ENCODE assay signal across 28 cellular contexts in the genomic region with DNA sequence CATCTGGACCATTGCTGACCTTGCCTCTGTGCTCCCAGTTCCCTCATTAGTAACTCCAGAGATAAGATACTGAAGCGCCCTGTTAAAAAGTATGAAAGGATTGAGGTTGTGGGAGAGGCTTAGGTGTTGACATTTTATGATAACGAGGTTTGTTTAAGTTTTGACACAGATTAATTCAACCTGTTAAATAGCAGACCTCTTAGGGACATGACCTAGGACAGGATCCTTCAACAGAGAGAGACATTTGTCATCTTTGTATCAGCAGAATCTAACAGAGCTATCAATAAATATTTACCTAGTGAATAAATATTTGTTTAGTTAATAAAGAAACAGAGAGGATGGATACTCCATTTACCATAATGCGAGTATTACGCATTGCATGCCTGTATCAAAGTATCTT.
"Had no signal": no experiment of that assay in that cellular context is flagged by ENCODE, and none has a peak within 500 bp of the region (broad histone marks: within the 10 kb centered on the region; RNA-seq: fewer than 3 reads in every experiment).

No MANE protein-coding gene starts in this region.

- H3K4me3 ChIP-seq: MG63, SJCRH30, SK-N-MC had no signal

- H3K27ac ChIP-seq: brain microvascular endothelial cell, SJCRH30, SK-N-MC had no signal

- H3K9me3 ChIP-seq: MG63, SJCRH30 had no signal

- H3K27me3 ChIP-seq: brain microvascular endothelial cell, MG63, SJCRH30 had no signal

- H3K36me3 ChIP-seq: brain microvascular endothelial cell, MG63, SJCRH30 had no signal

- DNase-seq: activated CD4-positive, alpha-beta T cell treated with anti-CD3 and anti-CD28 coated beads, Interleukin-2, amount 10 ng/mL, durations not matched to agents 24 days and 14 days; activated CD4-positive, alpha-beta T cell treated with anti-CD3 and anti-CD28 coated beads, Interleukin-2, amount 50 U/mL, for 4 hours; activated CD8-positive, alpha-beta T cell treated with anti-CD3 and anti-CD28 coated beads for 36 hours; activated effector memory CD4-positive, alpha-beta T cell treated with anti-CD3 and anti-CD28 coated beads, Interleukin-2, amount 50 U/mL, for 16 hours; activated naive CD4-positive, alpha-beta T cell; activated naive CD4-positive, alpha-beta T cell treated with anti-CD3 and anti-CD28 coated beads, Interleukin-2, amount 50 U/mL, for 16 hours; activated naive CD8-positive, alpha-beta T cell treated with anti-CD3 and anti-CD28 coated beads for 36 hours; activated T-cell treated with anti-CD3 and anti-CD28 coated beads, Interleukin-2, amount 50 U/mL, for 1 hour; activated T-cell treated with anti-CD3 and anti-CD28 coated beads, Interleukin-2, amount 50 U/mL, for 72 hours; amniotic stem cell; aorta; brain microvascular endothelial cell; central memory CD4-positive, alpha-beta T cell; Karpas-422; MG63; NCI-H1048; NCI-H1105 treated with DMSO at 0.1 percent for 48 hours; NCI-H1436; NCI-H187; NCI-H2029 treated with DMSO at 0.1 percent for 48 hours; NCI-H2107; NCI-H2171 treated with DMSO at 0.1 percent for 48 hours; NCI-H2227 treated with DMSO at 0.1 percent for 48 hours; NCI-H446 treated with DMSO at 0.1 percent for 48 hours; NCI-H526; SHP77; SJCRH30 had no signal
